ENCODE assay signal across 8 cellular contexts in genomic region chr9:76810377-76810957, GRCh38.
A peak's percentile ranks its signal among the peaks of the same experiment; 100 is the strongest.
DNase-seq lines count a peak whose midpoint lies in the region; ATAC-seq and TF ChIP-seq lines count a peak whose summit lies in the region.

No MANE protein-coding gene starts in this region.

- no peaks in the 10 kb centered on the region for H3K36me3 ChIP-seq in brain microvascular endothelial cell (replicated peaks)

- DNase-seq in COLO668 (lab: John Stamatoyannopoulos, UW; ENCODE audit: unreplicated experiment) (peak; percentile 58), NCI-H526 treated with DMSO at 0.1 percent for 48 hours (lab: John Stamatoyannopoulos, UW) (peak; percentile 50), brain microvascular endothelial cell (peak; percentile 52), iris pigment epithelial cell (ENCODE audit: low read depth) (peak; percentile 66), superior temporal gyrus (ENCODE audit: extremely low spot score) (peak; percentile 88)

- no peaks in the 10 kb centered on the region for H3K27me3 ChIP-seq in brain microvascular endothelial cell (replicated peaks)

- peak; percentile 72 for ATAC-seq in GM18517 (IDR thresholded peaks at IDR 0.05; ENCODE audit: unreplicated experiment)
- ATAC-seq in HG03175 (IDR thresholded peaks at IDR 0.05; ENCODE audit: unreplicated experiment), result peak; percentile 74
- no peak for ATAC-seq in HG03135 (IDR thresholded peaks at IDR 0.05; ENCODE audit: unreplicated experiment)

- TF ChIP-seq CTCF in brain microvascular endothelial cell (IDR thresholded peaks at IDR 0.05; ENCODE audit: low read depth, low read length, missing control alignments), result peak; percentile 81

- H3K4me3 ChIP-seq in brain microvascular endothelial cell (ENCODE audit: low read depth, low read length), result no peak overlapping the region

- in situ Hi-C loops in brain microvascular endothelial cell (cut with HindIII; ENCODE audit: low pct_ligation_motif_present, low sequenced_read_pairs), result no loop called here

- H3K27ac ChIP-seq in brain microvascular endothelial cell, result no peak overlapping the region
